In genomic region chr3:46312996-46313395, GRCh38 we compare ENCODE assay signal across 1 cellular context.
TF ChIP-seq lines count a peak whose summit lies in the region.

No MANE protein-coding gene starts in this region.

TF ChIP-seq in GM23338, 12 proteins besides CTCF, POLR2A, EP300 and RAD21 (continued from another document):
- TF ChIP-seq, protein P1, sequence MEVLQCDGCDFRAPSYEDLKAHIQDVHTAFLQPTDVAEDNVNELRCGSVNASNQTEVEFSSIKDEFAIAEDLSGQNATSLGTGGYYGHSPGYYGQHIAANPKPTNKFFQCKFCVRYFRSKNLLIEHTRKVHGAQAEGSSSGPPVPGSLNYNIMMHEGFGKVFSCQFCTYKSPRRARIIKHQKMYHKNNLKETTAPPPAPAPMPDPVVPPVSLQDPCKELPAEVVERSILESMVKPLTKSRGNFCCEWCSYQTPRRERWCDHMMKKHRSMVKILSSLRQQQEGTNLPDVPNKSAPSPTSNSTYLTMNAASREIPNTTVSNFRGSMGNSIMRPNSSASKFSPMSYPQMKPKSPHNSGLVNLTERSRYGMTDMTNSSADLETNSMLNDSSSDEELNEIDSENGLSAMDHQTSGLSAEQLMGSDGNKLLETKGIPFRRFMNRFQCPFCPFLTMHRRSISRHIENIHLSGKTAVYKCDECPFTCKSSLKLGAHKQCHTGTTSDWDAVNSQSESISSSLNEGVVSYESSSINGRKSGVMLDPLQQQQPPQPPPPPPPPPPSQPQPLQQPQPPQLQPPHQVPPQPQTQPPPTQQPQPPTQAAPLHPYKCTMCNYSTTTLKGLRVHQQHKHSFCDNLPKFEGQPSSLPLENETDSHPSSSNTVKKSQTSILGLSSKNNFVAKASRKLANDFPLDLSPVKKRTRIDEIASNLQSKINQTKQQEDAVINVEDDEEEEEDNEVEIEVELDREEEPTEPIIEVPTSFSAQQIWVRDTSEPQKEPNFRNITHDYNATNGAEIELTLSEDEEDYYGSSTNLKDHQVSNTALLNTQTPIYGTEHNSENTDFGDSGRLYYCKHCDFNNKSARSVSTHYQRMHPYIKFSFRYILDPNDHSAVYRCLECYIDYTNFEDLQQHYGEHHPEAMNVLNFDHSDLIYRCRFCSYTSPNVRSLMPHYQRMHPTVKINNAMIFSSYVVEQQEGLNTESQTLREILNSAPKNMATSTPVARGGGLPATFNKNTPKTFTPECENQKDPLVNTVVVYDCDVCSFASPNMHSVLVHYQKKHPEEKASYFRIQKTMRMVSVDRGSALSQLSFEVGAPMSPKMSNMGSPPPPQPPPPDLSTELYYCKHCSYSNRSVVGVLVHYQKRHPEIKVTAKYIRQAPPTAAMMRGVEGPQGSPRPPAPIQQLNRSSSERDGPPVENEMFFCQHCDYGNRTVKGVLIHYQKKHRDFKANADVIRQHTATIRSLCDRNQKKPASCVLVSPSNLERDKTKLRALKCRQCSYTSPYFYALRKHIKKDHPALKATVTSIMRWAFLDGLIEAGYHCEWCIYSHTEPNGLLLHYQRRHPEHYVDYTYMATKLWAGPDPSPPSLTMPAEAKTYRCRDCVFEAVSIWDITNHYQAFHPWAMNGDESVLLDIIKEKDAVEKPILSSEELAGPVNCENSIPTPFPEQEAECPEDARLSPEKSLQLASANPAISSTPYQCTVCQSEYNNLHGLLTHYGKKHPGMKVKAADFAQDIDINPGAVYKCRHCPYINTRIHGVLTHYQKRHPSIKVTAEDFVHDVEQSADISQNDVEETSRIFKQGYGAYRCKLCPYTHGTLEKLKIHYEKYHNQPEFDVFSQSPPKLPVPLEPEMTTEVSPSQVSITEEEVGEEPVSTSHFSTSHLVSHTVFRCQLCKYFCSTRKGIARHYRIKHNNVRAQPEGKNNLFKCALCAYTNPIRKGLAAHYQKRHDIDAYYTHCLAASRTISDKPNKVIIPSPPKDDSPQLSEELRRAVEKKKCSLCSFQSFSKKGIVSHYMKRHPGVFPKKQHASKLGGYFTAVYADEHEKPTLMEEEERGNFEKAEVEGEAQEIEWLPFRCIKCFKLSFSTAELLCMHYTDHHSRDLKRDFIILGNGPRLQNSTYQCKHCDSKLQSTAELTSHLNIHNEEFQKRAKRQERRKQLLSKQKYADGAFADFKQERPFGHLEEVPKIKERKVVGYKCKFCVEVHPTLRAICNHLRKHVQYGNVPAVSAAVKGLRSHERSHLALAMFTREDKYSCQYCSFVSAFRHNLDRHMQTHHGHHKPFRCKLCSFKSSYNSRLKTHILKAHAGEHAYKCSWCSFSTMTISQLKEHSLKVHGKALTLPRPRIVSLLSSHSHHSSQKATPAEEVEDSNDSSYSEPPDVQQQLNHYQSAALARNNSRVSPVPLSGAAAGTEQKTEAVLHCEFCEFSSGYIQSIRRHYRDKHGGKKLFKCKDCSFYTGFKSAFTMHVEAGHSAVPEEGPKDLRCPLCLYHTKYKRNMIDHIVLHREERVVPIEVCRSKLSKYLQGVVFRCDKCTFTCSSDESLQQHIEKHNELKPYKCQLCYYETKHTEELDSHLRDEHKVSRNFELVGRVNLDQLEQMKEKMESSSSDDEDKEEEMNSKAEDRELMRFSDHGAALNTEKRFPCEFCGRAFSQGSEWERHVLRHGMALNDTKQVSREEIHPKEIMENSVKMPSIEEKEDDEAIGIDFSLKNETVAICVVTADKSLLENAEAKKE (CRISPR knock-in tag; IDR thresholded peaks at IDR 0.05) = no peak
- TF ChIP-seq JUNB (IDR thresholded peaks at IDR 0.05; ENCODE audit: unreplicated experiment) (no peak), CREB1 (CRISPR knock-in tag; IDR thresholded peaks at IDR 0.05; ENCODE audit: low read depth) (no peak), NANOG (IDR thresholded peaks at IDR 0.05; ENCODE audit: borderline replicate concordance) (no peak), EZH2phosphoT487 (IDR thresholded peaks at IDR 0.05; ENCODE audit: unreplicated experiment) (no peak), EZH2 (IDR thresholded peaks at IDR 0.05; ENCODE audit: low read depth, unreplicated experiment) (no peak), POLR2AphosphoS5 (IDR thresholded peaks at IDR 0.05; ENCODE audit: low read depth) (no peak), ZNF114 (CRISPR knock-in tag; IDR thresholded peaks at IDR 0.05) (no peak)
